In the genomic region with DNA sequence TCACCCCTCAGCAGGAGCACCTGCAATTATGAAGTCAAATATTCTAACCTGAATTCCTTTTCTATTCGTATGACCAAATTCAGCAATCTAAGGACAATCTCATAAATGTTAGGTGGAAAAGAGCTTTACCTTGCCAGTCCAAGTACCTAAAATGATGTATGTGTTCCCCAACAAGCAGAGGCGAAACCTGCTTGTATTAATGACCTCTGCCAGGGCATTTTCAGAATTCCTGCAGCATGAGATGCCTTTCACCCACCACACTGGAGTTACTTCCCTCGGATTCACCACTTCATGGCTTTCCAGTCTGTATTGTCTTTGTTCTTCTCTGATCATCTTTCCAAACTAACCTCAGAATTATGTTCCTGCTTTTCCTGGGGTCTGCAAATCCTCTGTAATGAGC, we compare ENCODE assay signal across 22 cellular contexts. TPM values are rescaled to one million over a fixed set of nuclear protein-coding genes. Genes with fewer than 3 reads are reported as not detected.
A peak's percentile ranks its signal among the peaks of the same experiment; 100 is the strongest.
DNase-seq lines count a peak whose midpoint lies in the region; ATAC-seq, FAIRE-seq and TF ChIP-seq lines count a peak whose summit lies in the region.
"Had no signal": no experiment of that assay in that cellular context is flagged by ENCODE, and none has a peak within 500 bp of the region (broad histone marks: within the 10 kb centered on the region; RNA-seq: fewer than 3 reads in every experiment).

No MANE protein-coding gene starts in this region.

- no peaks in the 10 kb centered on the region for H3K9me3 ChIP-seq in RWPE2 (ENCODE audit: severe bottlenecking)
- no peaks in the 10 kb centered on the region for H3K9me3 ChIP-seq in H1 (ENCODE audit: insufficient read depth in 2 of 2, low read depth in 1 of 2, low read length in 1 of 2)
- H3K9me3 ChIP-seq in keratinocyte (ENCODE audit: control insufficient read depth, low read depth, low read length): no peaks in the 10 kb centered on the region
- no peaks in the 10 kb centered on the region for H3K9me3 ChIP-seq in PC-3 (ENCODE audit: low read length)

- no peaks in the 10 kb centered on the region for H3K27me3 ChIP-seq in RWPE2 (ENCODE audit: insufficient read depth, poor library complexity, severe bottlenecking)
- H3K27me3 ChIP-seq in H1 (replicated peaks in 1 of 4; ENCODE audit: control insufficient read depth in 3 of 4, extremely low read depth in 1 of 4, insufficient read depth in 3 of 4, low read length in 3 of 4): no peaks in the 10 kb centered on the region
- no peaks in the 10 kb centered on the region for H3K27me3 ChIP-seq in keratinocyte (ENCODE audit: control insufficient read depth, extremely low read depth, insufficient read depth, low read length)
- no peaks in the 10 kb centered on the region for H3K27me3 ChIP-seq in PC-3 (ENCODE audit: low read length)

- no peaks in the 10 kb centered on the region for H3K9me2 ChIP-seq in PC-3 (replicated peaks; ENCODE audit: low read length)

- H2AFZ ChIP-seq in H1 (ENCODE audit: low read length): peak overlapping the region; percentile 66; the same call in 1 of the 2 replicates
- H2AFZ ChIP-seq in keratinocyte (ENCODE audit: control insufficient read depth, low read length): no peak overlapping the region
- no peak overlapping the region for H2AFZ ChIP-seq in PC-3 (ENCODE audit: low read length)

- H3K27me3 Mint-ChIP-seq in activated naive CD8-positive, alpha-beta T cell treated with anti-CD3 and anti-CD28 coated beads, Interleukin-2, amount 50 U/mL, for 24 hours: peaks cover 26% of the 10 kb centered on the region

- no TSS peak for BruUV-seq in PC-3 (replicated peaks; lab: Mats Ljungman, UMichigan)

- H3K4me1 Mint-ChIP-seq in activated naive CD8-positive, alpha-beta T cell treated with anti-CD3 and anti-CD28 coated beads, Interleukin-2, amount 50 U/mL, for 24 hours: no peaks in the 10 kb centered on the region
- H3K4me1 Mint-ChIP-seq: CD4-positive, CD25-positive, alpha-beta regulatory T cell had no signal

- H3K79me1 ChIP-seq in H1 (ENCODE audit: low read depth, low read length): no peaks in the 10 kb centered on the region

- ATAC-seq in RWPE2 (ENCODE audit: low read depth): peak; percentile 75; the same call in 2 of the 3 replicates
- no peak for ATAC-seq in GM19467 (IDR thresholded peaks at IDR 0.05; ENCODE audit: unreplicated experiment)
- ATAC-seq in activated naive CD8-positive, alpha-beta T cell treated with anti-CD3 and anti-CD28 coated beads, Interleukin-2, amount 50 U/mL, for 24 hours: no peak
- no peak for ATAC-seq in PC-3
- ATAC-seq: HepG2, K562 had no signal

- H4K20me1 ChIP-seq in H1 (replicated peaks in 1 of 2; ENCODE audit: control insufficient read depth in 1 of 2, insufficient read depth in 2 of 2, low read length in 2 of 2) (no peaks in the 10 kb centered on the region), keratinocyte (ENCODE audit: control insufficient read depth, extremely low read depth, insufficient read depth, low read length) (no peaks in the 10 kb centered on the region), PC-3 (ENCODE audit: low read length) (no peaks in the 10 kb centered on the region)

- DNase-seq in RWPE2 (ENCODE audit: low spot score): no peak
- DNase-seq in H1 (ENCODE audit: low read depth in 1 of 2, low spot score in 2 of 2): no peak
- no peak for DNase-seq in keratinocyte (ENCODE audit: low read depth, low spot score)
- DNase-seq in retina: peak; percentile 57
- no peak for DNase-seq in activated naive CD8-positive, alpha-beta T cell treated with anti-CD3 and anti-CD28 coated beads, Interleukin-2, amount 50 U/mL, for 24 hours
- DNase-seq in PC-3: no peak
- DNase-seq: CD4-positive, CD25-positive, alpha-beta regulatory T cell; COR-L47; DMS79 treated with DMSO at 0.1 percent for 48 hours; H7; NCI-H1092 treated with DMSO at 0.1 percent for 48 hours; NCI-H146; NCI-H2029; NCI-H526; Right ventricle myocardium superior had no signal

- POLR2A ChIA-PET in H1 (lab: Charles Lee; ENCODE audit: partially characterized antibody) (no interaction called here), PC-3 (lab: Charles Lee; ENCODE audit: unreplicated experiment) (no interaction called here)

- no peak for TF ChIP-seq RAD21 in H1 (IDR thresholded peaks at IDR 0.05 in 1 of 2, conservative IDR thresholded peaks at IDR 0.05 in 1 of 2; ENCODE audit: low read depth in 2 of 2, low read length in 2 of 2)

- no peak overlapping the region for H3K56ac ChIP-seq in H1 (replicated peaks; ENCODE audit: insufficient read length, low read depth, low read length)

- 50% methylated on average over 3 of the region's 3 CpGs; no CpG with 5 or more reads in 1 of the 2 experiments for WGBS in H1 (ENCODE audit: extremely low coverage in 1 of 2, insufficient coverage in 1 of 2, insufficient read length in 1 of 2, insufficient replicate concordance in 2 of 2, low coverage in 1 of 2, low lambda C conversion rate in 2 of 2, missing lambda C conversion rate in 1 of 2), 2 experiments

- H4K5ac ChIP-seq in H1 (ENCODE audit: insufficient read length, low read depth, low read length): no peak overlapping the region

- H3K14ac ChIP-seq in H1 (ENCODE audit: insufficient read length): no peak overlapping the region

- no peak overlapping the region for H2BK20ac ChIP-seq in H1 (ENCODE audit: low read length)

- no peaks in the 10 kb centered on the region for H3K36me3 Mint-ChIP-seq in activated naive CD8-positive, alpha-beta T cell treated with anti-CD3 and anti-CD28 coated beads, Interleukin-2, amount 50 U/mL, for 24 hours (ENCODE audit: low read depth)
- H3K36me3 Mint-ChIP-seq: CD4-positive, CD25-positive, alpha-beta regulatory T cell had no signal

- H3K4me2 ChIP-seq in H1 (ENCODE audit: insufficient read depth in 1 of 2, low read depth in 2 of 2, low read length in 2 of 2) (no peak overlapping the region), keratinocyte (ENCODE audit: control insufficient read depth, extremely low read depth, insufficient read depth, low read depth, low read length) (peak overlapping the region; percentile 52), PC-3 (ENCODE audit: low read length) (no peak overlapping the region)

- H3K36me3 ChIP-seq in RWPE2 (ENCODE audit: low read depth) (no peaks in the 10 kb centered on the region), H1 (ENCODE audit: control insufficient read depth in 2 of 4, insufficient read depth in 4 of 4, low read length in 3 of 4) (no peaks in the 10 kb centered on the region), keratinocyte (ENCODE audit: control insufficient read depth in 2 of 2, extremely low read depth in 1 of 2, insufficient read depth in 2 of 2, low read length in 2 of 2) (no peaks in the 10 kb centered on the region), PC-3 (ENCODE audit: low read depth, low read length) (no peaks in the 10 kb centered on the region)

- H3K79me2 ChIP-seq in H1 (ENCODE audit: control insufficient read depth in 1 of 2, insufficient read depth in 2 of 2, low read length in 2 of 2): no peaks in the 10 kb centered on the region
- H3K79me2 ChIP-seq in keratinocyte (ENCODE audit: control insufficient read depth, insufficient read depth, low read length): no peaks in the 10 kb centered on the region
- H3K79me2 ChIP-seq in PC-3 (ENCODE audit: low read length): no peaks in the 10 kb centered on the region

- no peak overlapping the region for H4K91ac ChIP-seq in H1 (replicated peaks; ENCODE audit: insufficient read length, low read length)

- CTCF ChIA-PET in H1 (lab: Charles Lee; ENCODE audit: partially characterized antibody) (interaction anchor here (1.3 kb wide), 1 partner anchor 12 kb away, joined by 3 read pairs; no protein-coding TSS in a partner anchor), PC-3 (lab: Charles Lee) (no interaction called here)

- H3F3A ChIP-seq in PC-3 (ENCODE audit: low read length, unreplicated experiment): no peaks in the 10 kb centered on the region

- TF ChIP-seq CTCF in RWPE2 (IDR thresholded peaks at IDR 0.05; ENCODE audit: poor library complexity, severe bottlenecking): no peak
- no peak for TF ChIP-seq CTCF in H1 (IDR thresholded peaks at IDR 0.05; ENCODE audit: control extremely low read depth in 1 of 3, insufficient read depth in 1 of 3, low read depth in 1 of 3, low read length in 3 of 3)
- no peak for TF ChIP-seq CTCF in keratinocyte (optimal IDR thresholded peaks at IDR 0.05 in 1 of 3, IDR thresholded peaks at IDR 0.05 in 1 of 3, conservative IDR thresholded peaks at IDR 0.05 in 1 of 3; ENCODE audit: extremely low read depth in 1 of 3, insufficient read depth in 2 of 3, low read length in 3 of 3)
- no peak for TF ChIP-seq CTCF in PC-3 (conservative IDR thresholded peaks at IDR 0.05; ENCODE audit: low read depth, low read length)

- H3K4me3 ChIP-seq in RWPE2 (ENCODE audit: severe bottlenecking) (no peak overlapping the region), H1 (ENCODE audit: extremely low read depth in 1 of 4, insufficient read depth in 2 of 4, low read depth in 3 of 4, low read length in 4 of 4) (no peak overlapping the region), keratinocyte (ENCODE audit: control insufficient read depth in 2 of 3, extremely low read depth in 1 of 3, insufficient read depth in 2 of 3, low read depth in 1 of 3, low read length in 3 of 3) (no peak overlapping the region), PC-3 (ENCODE audit: low read length) (no peak overlapping the region)
- H3K4me3 ChIP-seq: K562 had no signal

- no peak for TF ChIP-seq POLR2A in H1 (IDR thresholded peaks at IDR 0.05; ENCODE audit: control extremely low read depth in 1 of 2, low read depth in 2 of 2, low read length in 2 of 2)

- H2BK5ac ChIP-seq in H1 (ENCODE audit: low read depth, low read length): no peak overlapping the region

- no peak overlapping the region for H3K4me3 Mint-ChIP-seq in activated naive CD8-positive, alpha-beta T cell treated with anti-CD3 and anti-CD28 coated beads, Interleukin-2, amount 50 U/mL, for 24 hours
- H3K4me3 Mint-ChIP-seq: CD4-positive, CD25-positive, alpha-beta regulatory T cell had no signal

- TF ChIP-seq EP300 in H1 (IDR thresholded peaks at IDR 0.05; ENCODE audit: borderline replicate concordance in 1 of 2, low read depth in 2 of 2, low read length in 2 of 2): no peak

- H3K23ac ChIP-seq in H1 (ENCODE audit: insufficient read length): no peak overlapping the region

- intact Hi-C loops in PC-3 (cut with micrococcal nuclease): no loop called here

- no peak overlapping the region for H2BK12ac ChIP-seq in H1 (ENCODE audit: low read depth, low read length)

- H3K18ac ChIP-seq in H1 (ENCODE audit: extremely low read depth, low read length): no peak overlapping the region

- peaks cover 28% of the 10 kb centered on the region for H3K4me1 ChIP-seq in RWPE2 (ENCODE audit: insufficient read depth, poor library complexity, severe bottlenecking)
- H3K4me1 ChIP-seq in H1 (replicated peaks in 1 of 4; ENCODE audit: control insufficient read depth in 3 of 4, insufficient read depth in 4 of 4, low read length in 3 of 4): peaks cover 0 to 6% (median 3%) of the 10 kb centered on the region in 4 experiments; a peak in 2 of 7 replicates
- peaks cover 39% of the 10 kb centered on the region for H3K4me1 ChIP-seq in keratinocyte (ENCODE audit: control insufficient read depth, extremely low read depth, insufficient read depth, low read length)
- H3K4me1 ChIP-seq in PC-3 (ENCODE audit: insufficient read depth, low read length): no peaks in the 10 kb centered on the region

- H4K8ac ChIP-seq in H1 (ENCODE audit: extremely low read depth, insufficient read depth, low read length): no peak overlapping the region

- no peak overlapping the region for H3K27ac Mint-ChIP-seq in activated naive CD8-positive, alpha-beta T cell treated with anti-CD3 and anti-CD28 coated beads, Interleukin-2, amount 50 U/mL, for 24 hours
- H3K27ac Mint-ChIP-seq: CD4-positive, CD25-positive, alpha-beta regulatory T cell had no signal

- H2BK120ac ChIP-seq in H1 (replicated peaks; ENCODE audit: low read depth, low read length): no peak overlapping the region

- H3K9me1 ChIP-seq in keratinocyte (ENCODE audit: control insufficient read depth, extremely low read depth, insufficient read depth, low read length): no peaks in the 10 kb centered on the region

- H3K4ac ChIP-seq in H1 (replicated peaks; ENCODE audit: insufficient read length, low read depth, low read length): no peak overlapping the region

- H3K27ac ChIP-seq in RWPE2 (ENCODE audit: poor library complexity, severe bottlenecking) (peak overlapping the region; percentile 45), H1 (ENCODE audit: low read depth, low read length) (no peak overlapping the region), keratinocyte (ENCODE audit: control insufficient read depth, insufficient read depth, low read length) (no peak overlapping the region), PC-3 (ENCODE audit: low read length) (no peak overlapping the region)

- no peaks in the 10 kb centered on the region for H3K23me2 ChIP-seq in H1 (ENCODE audit: low read depth, low read length)

- H2AK5ac ChIP-seq in H1 (ENCODE audit: low read depth, low read length): no peak overlapping the region

- H3K9me3 Mint-ChIP-seq in activated naive CD8-positive, alpha-beta T cell treated with anti-CD3 and anti-CD28 coated beads, Interleukin-2, amount 50 U/mL, for 24 hours: no peaks in the 10 kb centered on the region

- dilution Hi-C loops in keratinocyte (cut with MboI; ENCODE audit: extremely low pct_ligation_motif_present, low sequenced_read_pairs): no loop called here

- FAIRE-seq in H1 (lab: Jason Lieb, UNC) (no peak), keratinocyte (lab: Jason Lieb, UNC) (peak; percentile 94)
- FAIRE-seq: HepG2, K562, RCC 7860 had no signal

- H2BK15ac ChIP-seq in H1 (ENCODE audit: low read length): no peak overlapping the region

- H3K9ac ChIP-seq in H1 (replicated peaks in 1 of 4; ENCODE audit: extremely low read depth in 1 of 4, low read depth in 3 of 4, low read length in 3 of 4) (no peak overlapping the region), keratinocyte (ENCODE audit: control insufficient read depth, extremely low read depth, insufficient read depth, low read length) (no peak overlapping the region), PC-3 (ENCODE audit: low read length) (no peak overlapping the region)

RNA-seq across cellular contexts. Expression of a gene that starts 26.5 kb away (rescaled TPM):
- total RNA-seq in H1 (2021; fragmentation: NEBNext Ultra II Directional; extraction: Animal tissue kit (Norgen Biotek cat#: 25700)): not detected in 2 replicates
- polyA plus RNA-seq in H1 (2011; rRNA removed) (not detected in 2 replicates), keratinocyte (0.02 to 0.06 TPM (median 0.04 TPM) in 3 replicates)
- not detected for polyA plus RNA-seq in H1 (2011; cell fraction: cytosol; rRNA removed)
- not detected for polyA plus RNA-seq in H1 (2011; cell fraction: nucleus; rRNA removed)
- polyA plus RNA-seq in H1 (2012, experiment 1 of 2): not detected in 4 replicates
- polyA plus RNA-seq in H1 (2012, experiment 2 of 2): not detected
- not detected for polyA plus RNA-seq in H1 (2013, experiment 1 of 2)
- not detected for polyA plus RNA-seq in H1 (2013, experiment 2 of 2)
- not detected in 2 replicates for polyA minus RNA-seq in H1 (2011; rRNA and poly(A)+ RNA removed)
- not detected for polyA minus RNA-seq in H1 (2011; cell fraction: cytosol; rRNA and poly(A)+ RNA removed)
- not detected for polyA minus RNA-seq in H1 (2011; cell fraction: nucleus; rRNA and poly(A)+ RNA removed)
- not detected for polyA plus RNA-seq in keratinocyte (2011; ENCODE audit: low read depth)
- polyA plus RNA-seq in keratinocyte (2011; cell fraction: cytosol; rRNA removed): 0.03 and 0.04 TPM in 2 replicates
- 0.09 TPM in 1 of 2 replicates, not detected in the other for polyA plus RNA-seq in keratinocyte (2011; cell fraction: nucleus; rRNA removed)
- not detected in 2 replicates for polyA plus RNA-seq in keratinocyte (2012; ENCODE audit: low replicate concordance)
- polyA minus RNA-seq in keratinocyte: 0.10 TPM in 1 of 3 replicates, not detected in the others
- polyA minus RNA-seq in keratinocyte (2011; cell fraction: cytosol; rRNA and poly(A)+ RNA removed): not detected
- polyA minus RNA-seq in keratinocyte (2011; cell fraction: nucleus; rRNA and poly(A)+ RNA removed): not detected in 2 replicates
- 0.17 TPM in 1 of 2 replicates, not detected in the other for total RNA-seq in PC-3 (2014; rRNA removed)
- total RNA-seq: CD4-positive, CD25-positive, alpha-beta regulatory T cell; HepG2; K562; OCI-LY7 had no signal
- polyA plus RNA-seq: BJ; CD4-positive, CD25-positive, alpha-beta regulatory T cell; HepG2; K562 had no signal

RNA-seq across cellular contexts. Expression of a gene that starts 46.0 kb away (rescaled TPM):
- total RNA-seq in H1 (2021; fragmentation: NEBNext Ultra II Directional; extraction: Animal tissue kit (Norgen Biotek cat#: 25700)): 1.0 and 1.1 TPM in 2 replicates
- polyA plus RNA-seq in H1 (2011; rRNA removed): 0.89 and 0.92 TPM in 2 replicates
- 1.7 TPM for polyA plus RNA-seq in H1 (2011; cell fraction: cytosol; rRNA removed)
- 2.1 TPM for polyA plus RNA-seq in H1 (2011; cell fraction: nucleus; rRNA removed)
- 0.97 to 1.7 TPM (median 1.2 TPM) in 4 replicates for polyA plus RNA-seq in H1 (2012, experiment 1 of 2)
- polyA plus RNA-seq in H1 (2012, experiment 2 of 2): 0.66 TPM
- polyA plus RNA-seq in H1 (2013, experiment 1 of 2): 1.5 TPM
- 1.7 TPM for polyA plus RNA-seq in H1 (2013, experiment 2 of 2)
- polyA minus RNA-seq in H1 (2011; rRNA and poly(A)+ RNA removed): 0.10 and 0.13 TPM in 2 replicates
- 1.3 TPM for polyA minus RNA-seq in H1 (2011; cell fraction: cytosol; rRNA and poly(A)+ RNA removed)
- 3.8 TPM for polyA minus RNA-seq in H1 (2011; cell fraction: nucleus; rRNA and poly(A)+ RNA removed)
- 0.19 to 0.27 TPM (median 0.21 TPM) in 3 replicates for polyA plus RNA-seq in keratinocyte
- polyA plus RNA-seq in keratinocyte (2011; ENCODE audit: low read depth): 0.25 TPM
- 0.13 TPM in 2 replicates for polyA plus RNA-seq in keratinocyte (2011; cell fraction: cytosol; rRNA removed)
- polyA plus RNA-seq in keratinocyte (2011; cell fraction: nucleus; rRNA removed): 0.59 and 0.63 TPM in 2 replicates
- 0.39 and 0.79 TPM in 2 replicates for polyA plus RNA-seq in keratinocyte (2012; ENCODE audit: low replicate concordance)
- polyA minus RNA-seq in keratinocyte: 0.16 TPM in 1 of 3 replicates, not detected in the others
- polyA minus RNA-seq in keratinocyte (2011; cell fraction: cytosol; rRNA and poly(A)+ RNA removed): not detected
- 0.11 and 0.16 TPM in 2 replicates for polyA minus RNA-seq in keratinocyte (2011; cell fraction: nucleus; rRNA and poly(A)+ RNA removed)
- not detected in 2 replicates for total RNA-seq in PC-3 (2014; rRNA removed)
- total RNA-seq: CD4-positive, CD25-positive, alpha-beta regulatory T cell; HepG2; K562; OCI-LY7; Right ventricle myocardium superior; SK-MEL-5 had no signal
- polyA plus RNA-seq: BJ; CD4-positive, CD25-positive, alpha-beta regulatory T cell; HepG2; K562 had no signal
